Comparison of ENCODE assay signal across 1 cellular context in genomic region chr19:58228584-58229254, GRCh38.
TF ChIP-seq lines count a peak whose summit lies in the region.

TSS of gene ZNF544 (plus strand) at chr19:58228914. CDS start at chr19:58244024, 15,110 bp downstream.

TF ChIP-seq in A549, 52 proteins besides CTCF, POLR2A, EP300 and RAD21 (continued from another document):
- TF ChIP-seq REST (IDR thresholded peaks at IDR 0.05) (no peak), MAX (IDR thresholded peaks at IDR 0.05) (peak; percentile 98), ESRRA (IDR thresholded peaks at IDR 0.05; ENCODE audit: borderline replicate concordance, low read length) (no peak)
